Comparison of ENCODE assay signal across 22 cellular contexts in genomic region chr9:104773118-104773517, GRCh38. TPM values are rescaled to one million over a fixed set of nuclear protein-coding genes. Genes with fewer than 3 reads are reported as not detected.
DNase-seq lines count a peak whose midpoint lies in the region; ATAC-seq and TF ChIP-seq lines count a peak whose summit lies in the region.
"Had no signal": no experiment of that assay in that cellular context is flagged by ENCODE, and none has a peak within 500 bp of the region (broad histone marks: within the 10 kb centered on the region; RNA-seq: fewer than 3 reads in every experiment).

No MANE protein-coding gene starts in this region.

- peak overlapping the region; percentile 21; the same call in 1 of the 2 replicates for H2AFZ ChIP-seq in Karpas-422 (ENCODE audit: low read length)

- ATAC-seq in gastrocnemius medialis, result no peak
- ATAC-seq: activated CD8-positive, alpha-beta T cell treated with anti-CD3 and anti-CD28 coated beads for 36 hours; left lobe of liver had no signal

- H3K4me3 ChIP-seq in GM08714 (ENCODE audit: low read length) (peak overlapping the region; percentile 28; the same call in 1 of the 2 replicates), Karpas-422 (ENCODE audit: low read length) (peak overlapping the region; percentile 21; the same call in 1 of the 2 replicates), brain microvascular endothelial cell (ENCODE audit: low read depth, low read length) (no peak overlapping the region), gastrocnemius medialis (peak overlapping the region; percentile 8 to 26 (median 16))
- H3K4me3 ChIP-seq: MG63, SJCRH30, skin epidermis had no signal

- TF ChIP-seq CTCF in brain microvascular endothelial cell (IDR thresholded peaks at IDR 0.05; ENCODE audit: low read depth, low read length, missing control alignments) (no peak), gastrocnemius medialis (IDR thresholded peaks at IDR 0.05 in 4 of 5, conservative IDR thresholded peaks at IDR 0.05 in 1 of 5) (no peak)

- no peak for DNase-seq in Karpas-422
- DNase-seq in brain microvascular endothelial cell, result no peak
- no peak for DNase-seq in gastrocnemius medialis
- no peak for DNase-seq in AML-193 (lab: John Stamatoyannopoulos, UW)
- DNase-seq in NOMO-1 treated with DMSO at 0.1 percent for 48 hours (lab: John Stamatoyannopoulos, UW; ENCODE audit: unreplicated experiment), result no peak
- no peak for DNase-seq in AG08395 (ENCODE audit: low spot score)
- DNase-seq in ecto neural progenitor cell (ENCODE audit: low spot score), result no peak
- DNase-seq: activated CD8-positive, alpha-beta T cell treated with anti-CD3 and anti-CD28 coated beads for 36 hours; activated T-cell treated with anti-CD3 and anti-CD28 coated beads, Interleukin-2, amount 50 U/mL, for 48 hours; cortex of kidney; DMS 273 treated with DMSO at 0.1 percent for 48 hours; MG63; NCI-H2081 treated with DMSO at 0.1 percent for 48 hours; NCI-H510A; occipital lobe; stimulated activated CD4-positive, alpha-beta T cell treated with anti-CD3 and anti-CD28 coated beads, Interleukin-4, amount 100 ng/mL, for 24 hours; T-helper 2 cell had no signal

- no peak for TF ChIP-seq POLR2A in gastrocnemius medialis (IDR thresholded peaks at IDR 0.05)

- H3K4me1 ChIP-seq in Karpas-422 (ENCODE audit: low read length), result peaks cover 63% of the 10 kb centered on the region
- H3K4me1 ChIP-seq in gastrocnemius medialis, result peaks cover 43 to 59% of the 10 kb centered on the region in 2 donors
- H3K4me1 ChIP-seq: SJCRH30 had no signal

- no peaks in the 10 kb centered on the region for H3K9me2 ChIP-seq in Karpas-422 (replicated peaks; ENCODE audit: insufficient read depth, low read length)

- H3K79me2 ChIP-seq in Karpas-422 (ENCODE audit: low read length), result no peaks in the 10 kb centered on the region

- H3K36me3 ChIP-seq in Karpas-422 (ENCODE audit: insufficient read depth, low read length) (no peaks in the 10 kb centered on the region), brain microvascular endothelial cell (replicated peaks) (no peaks in the 10 kb centered on the region), gastrocnemius medialis (no peaks in the 10 kb centered on the region)
- H3K36me3 ChIP-seq: MG63, SJCRH30, WERI-Rb-1 had no signal

- intact Hi-C loops in gastrocnemius medialis (cut with DNase I; ENCODE audit: low total_unique reads), result loop anchor here (10.0 kb wide), 1 partner anchor 222 kb away; no protein-coding TSS in a partner anchor

- H3K9ac ChIP-seq in Karpas-422 (ENCODE audit: low read length), result peak overlapping the region; percentile 22; the same call in 1 of the 2 replicates

- H3K9me3 ChIP-seq in Karpas-422 (ENCODE audit: low read length) (no peaks in the 10 kb centered on the region), gastrocnemius medialis (no peaks in the 10 kb centered on the region)
- H3K9me3 ChIP-seq: MG63, SJCRH30 had no signal

- H3K4me2 ChIP-seq in Karpas-422 (ENCODE audit: low read depth, low read length, poor library complexity, severe bottlenecking), result peak overlapping the region; percentile 65

- H3K27ac ChIP-seq in Karpas-422 (ENCODE audit: low read length) (peak overlapping the region; percentile 49), brain microvascular endothelial cell (peak overlapping the region; percentile 28), gastrocnemius medialis (peak overlapping the region; percentile 79 to 89 (median 88))
- H3K27ac ChIP-seq: SJCRH30, WERI-Rb-1 had no signal

- in situ Hi-C loops in brain microvascular endothelial cell (cut with HindIII; ENCODE audit: low pct_ligation_motif_present, low sequenced_read_pairs) (no loop called here), gastrocnemius medialis (cut with MboI; ENCODE audit: low sequenced_read_pairs in 4 of 4) (no loop called here)

- H4K20me1 ChIP-seq in Karpas-422 (ENCODE audit: insufficient read depth, low read depth, low read length), result no peaks in the 10 kb centered on the region

- H3K27me3 ChIP-seq in Karpas-422 (ENCODE audit: low read length) (no peaks in the 10 kb centered on the region), brain microvascular endothelial cell (replicated peaks) (no peaks in the 10 kb centered on the region), gastrocnemius medialis (no peaks in the 10 kb centered on the region)
- H3K27me3 ChIP-seq: MG63, SJCRH30 had no signal

RNA-seq across cellular contexts. Expression of gene NIPSNAP3B, which starts 9.2 kb away (rescaled TPM):
- total RNA-seq in Karpas-422 (2014; rRNA removed; shearing (Covaris generic); ENCODE audit: low replicate concordance), result 0.29 and 0.71 TPM in 2 replicates
- total RNA-seq in gastrocnemius medialis, result 10 to 100 TPM in 3 of 4 donors, 1 to 10 TPM in 1; 1.9 to 19.1 (median 13.9) TPM

RNA-seq across cellular contexts. Expression of gene NIPSNAP3A, which starts 25.6 kb away (rescaled TPM):
- total RNA-seq in Karpas-422 (2014; rRNA removed; shearing (Covaris generic); ENCODE audit: low replicate concordance), result 7.6 and 20.3 TPM in 2 replicates
- 10 to 100 TPM in 1 of 4 donors, 1 to 10 TPM in 3; 5.9 to 17.2 (median 6.9) TPM for total RNA-seq in gastrocnemius medialis

Comparison
In these comparisons a context has a peak if more than half of its experiments do, and no peak if none do; other contexts are left out.
1. H3K27ac ChIP-seq: peak in every context shown above with its lines; median percentile 88 in gastrocnemius medialis; 49 in Karpas-422; 28 in brain microvascular endothelial cell.